In genomic region chr3:190585771-190586630, GRCh38 we compare ENCODE assay signal across 7 cellular contexts.
DNase-seq lines count a peak whose midpoint lies in the region; ATAC-seq and TF ChIP-seq lines count a peak whose summit lies in the region.

No MANE protein-coding gene starts in this region.

- H3K79me1 ChIP-seq in IMR-90 (ENCODE audit: low read depth in 1 of 2, low read length in 2 of 2), result peaks cover 5 to 9% of the 10 kb centered on the region in 2 experiments; a peak in 3 of 4 replicates

- 0% methylated on average over 1 of the region's 6 CpGs; no CpG with 5 or more reads in 1 of the 2 experiments for WGBS in IMR-90 (ENCODE audit: extremely low coverage in 2 of 2, insufficient read length in 1 of 2), 2 experiments
- 50 to 57% methylated on average over 6 of the region's 6 CpGs for WGBS in lower leg skin, 2 donors

- H4K5ac ChIP-seq in IMR-90 (ENCODE audit: low read depth, low read length), result peak overlapping the region; percentile 86

- H3K9ac ChIP-seq in IMR-90 (ENCODE audit: low read depth, low read length), result no peak overlapping the region; the same call in 1 of the 2 replicates

- H3K4me2 ChIP-seq in IMR-90 (ENCODE audit: low read depth, low read length), result peak overlapping the region; percentile 69; the same call in 1 of the 2 replicates

- H3K9me1 ChIP-seq in IMR-90 (ENCODE audit: insufficient read depth, low read length), result peaks cover 8% of the 10 kb centered on the region

- H2BK20ac ChIP-seq in IMR-90 (ENCODE audit: low read depth, low read length), result peak overlapping the region; percentile 97

- H3K14ac ChIP-seq in IMR-90 (replicated peaks; ENCODE audit: low read depth, low read length), result peak overlapping the region; percentile 75

- peak overlapping the region; percentile 35 for H3K23ac ChIP-seq in IMR-90 (ENCODE audit: low read depth, low read length)

- H3K27ac ChIP-seq in IMR-90 (ENCODE audit: insufficient read depth, low read length) (peak overlapping the region; percentile 40), foreskin keratinocyte (peak overlapping the region; percentile 87)

- H4K20me1 ChIP-seq in IMR-90 (ENCODE audit: insufficient read depth, low read length), result no peaks in the 10 kb centered on the region

- in situ Hi-C loops in IMR-90 (cut with MboI; ENCODE audit: low sequenced_read_pairs), result no loop called here

- POLR2A ChIA-PET in IMR-90 (lab: Charles Lee; ENCODE audit: unreplicated experiment), result interaction anchor here (0.6 kb wide), 1 partner anchor 15 kb away, joined by 3 read pairs; no protein-coding TSS in a partner anchor

- intact Hi-C loops in IMR-90 (cut with micrococcal nuclease) (no loop called here), lower leg skin (cut with DNase I; ENCODE audit: low total_unique reads) (no loop called here)

- peak overlapping the region; percentile 93 for H4K91ac ChIP-seq in IMR-90 (ENCODE audit: insufficient read depth, low read depth, low read length)

- dilution Hi-C loops in IMR-90 (cut with HindIII; ENCODE audit: low sequenced_read_pairs, unreplicated experiment), result no loop called here

- H3K27me3 ChIP-seq in IMR-90 (ENCODE audit: control insufficient read depth, insufficient read depth, low read length), result no peaks in the 10 kb centered on the region
- no peaks in the 10 kb centered on the region for H3K27me3 ChIP-seq in foreskin keratinocyte

- peak; percentile 95 for DNase-seq in IMR-90
- DNase-seq in activated CD4-positive, alpha-beta T cell treated with anti-CD3 and anti-CD28 coated beads, Interleukin-2, amount 50 U/mL, for 1 hour, result peak; percentile 4
- peak; percentile 92 to 97 for DNase-seq in foreskin keratinocyte
- peak; percentile 74 for DNase-seq in stimulated activated CD4-positive, alpha-beta T cell treated with anti-CD3 and anti-CD28 coated beads, Interleukin-15, amount 100 ng/mL, for 24 hours
- DNase-seq in lower leg skin (ENCODE audit: low spot score in 2 of 2), result no peak
- no peak for DNase-seq in NCI-H1694 (lab: John Stamatoyannopoulos, UW)

- TF ChIP-seq RAD21 in IMR-90 (IDR thresholded peaks at IDR 0.05; ENCODE audit: low read length), result no peak

- H2AK9ac ChIP-seq in IMR-90 (replicated peaks; ENCODE audit: low read depth, low read length, poor library complexity), result peak overlapping the region; percentile 33

- CTCF ChIA-PET in IMR-90 (lab: Yijun Ruan, JAX), result interaction anchor here (0.6 kb wide), 1 partner anchor 14 kb away, joined by 3 read pairs; no protein-coding TSS in a partner anchor

- H3K18ac ChIP-seq in IMR-90 (ENCODE audit: low read depth, low read length), result peak overlapping the region; percentile 89

- peak overlapping the region; percentile 92 for H2BK15ac ChIP-seq in IMR-90 (ENCODE audit: low read depth, low read length)

- no peaks in the 10 kb centered on the region for H3K9me3 ChIP-seq in IMR-90 (ENCODE audit: control insufficient read depth, insufficient read depth, low read length)

- H2BK5ac ChIP-seq in IMR-90 (ENCODE audit: low read depth, low read length, poor library complexity, severe bottlenecking), result peak overlapping the region; percentile 96

- H2AK5ac ChIP-seq in IMR-90 (ENCODE audit: low read depth, low read length), result peak overlapping the region; percentile 97

- H2BK120ac ChIP-seq in IMR-90 (ENCODE audit: low read depth, low read length), result peak overlapping the region; percentile 91

- H3K4me3 ChIP-seq in IMR-90 (ENCODE audit: insufficient read depth, low read depth, low read length) (no peak overlapping the region), lower leg skin (ENCODE audit: low read depth, poor library complexity, severe bottlenecking) (no peak overlapping the region)

- ATAC-seq in GM21381 (IDR thresholded peaks at IDR 0.05; ENCODE audit: unreplicated experiment) (peak; percentile 9), IMR-90 (ENCODE audit: low read depth) (peak; percentile 92), foreskin keratinocyte (peak; percentile 93)

- peaks cover 18% of the 10 kb centered on the region for H3K4me1 ChIP-seq in IMR-90 (ENCODE audit: control insufficient read depth, insufficient read depth, low read length)
- peaks cover 25% of the 10 kb centered on the region for H3K4me1 ChIP-seq in foreskin keratinocyte

- H4K8ac ChIP-seq in IMR-90 (ENCODE audit: low read depth in 2 of 2, low read length in 2 of 2), result peak overlapping the region; percentile 68 to 87

- H3K56ac ChIP-seq in IMR-90 (ENCODE audit: extremely low read depth, insufficient read depth, low read length), result peak overlapping the region; percentile 80

- H3K4ac ChIP-seq in IMR-90 (ENCODE audit: low read depth, low read length), result peak overlapping the region; percentile 87

- H2AFZ ChIP-seq in IMR-90 (replicated peaks; ENCODE audit: low read length, poor library complexity), result peak overlapping the region; percentile 80

- TF ChIP-seq CTCF in IMR-90 (conservative IDR thresholded peaks at IDR 0.05; ENCODE audit: low read depth, low read length) (no peak), foreskin keratinocyte (conservative IDR thresholded peaks at IDR 0.05) (no peak), lower leg skin (IDR thresholded peaks at IDR 0.05) (no peak)

- BruUV-seq in IMR-90 (replicated peaks; lab: Mats Ljungman, UMichigan), result no TSS peak

- no peak for TF ChIP-seq POLR2A in IMR-90 (IDR thresholded peaks at IDR 0.05; ENCODE audit: low read depth, low read length)
- no peak for TF ChIP-seq POLR2A in lower leg skin (IDR thresholded peaks at IDR 0.05)

- H3K36me3 ChIP-seq in IMR-90 (ENCODE audit: control insufficient read depth, insufficient read depth, low read length), result no peaks in the 10 kb centered on the region

TF ChIP-seq in IMR-90, 13 proteins besides CTCF, POLR2A, EP300 and RAD21:
- TF ChIP-seq MAZ (IDR thresholded peaks at IDR 0.05; ENCODE audit: borderline replicate concordance, low read depth, low read length) (peak; percentile 11; the same call in 1 of the 2 replicates), BHLHE40 (IDR thresholded peaks at IDR 0.05; ENCODE audit: low read depth, low read length) (peak; percentile 39; the same call in 1 of the 2 replicates), RCOR1 (IDR thresholded peaks at IDR 0.05; ENCODE audit: insufficient replicate concordance, low read length) (no peak), CEBPB (IDR thresholded peaks at IDR 0.05; ENCODE audit: low read depth, low read length) (peak; percentile 82), FOS (IDR thresholded peaks at IDR 0.05; ENCODE audit: low read depth, low read length) (peak; percentile 87)
TF ChIP-seq in IMR-90: peak in this region for 4.

Comparison
In these comparisons a context has a peak if more than half of its experiments do, and no peak if none do; other contexts are left out.
1. ATAC-seq: peak in every context shown above with its lines; median percentile 93 in foreskin keratinocyte; 92 in IMR-90; 9 in GM21381.
2. DNase-seq: peak in IMR-90 (single experiment), activated CD4-positive, alpha-beta T cell treated with anti-CD3 and anti-CD28 coated beads, Interleukin-2, amount 50 U/mL, for 1 hour (single experiment), foreskin keratinocyte (2 of 2) and stimulated activated CD4-positive, alpha-beta T cell treated with anti-CD3 and anti-CD28 coated beads, Interleukin-15, amount 100 ng/mL, for 24 hours (single experiment); none in lower leg skin (0 of 2) and NCI-H1694 (single experiment).